1 cellular context compared by ENCODE assay signal in the genomic region with DNA sequence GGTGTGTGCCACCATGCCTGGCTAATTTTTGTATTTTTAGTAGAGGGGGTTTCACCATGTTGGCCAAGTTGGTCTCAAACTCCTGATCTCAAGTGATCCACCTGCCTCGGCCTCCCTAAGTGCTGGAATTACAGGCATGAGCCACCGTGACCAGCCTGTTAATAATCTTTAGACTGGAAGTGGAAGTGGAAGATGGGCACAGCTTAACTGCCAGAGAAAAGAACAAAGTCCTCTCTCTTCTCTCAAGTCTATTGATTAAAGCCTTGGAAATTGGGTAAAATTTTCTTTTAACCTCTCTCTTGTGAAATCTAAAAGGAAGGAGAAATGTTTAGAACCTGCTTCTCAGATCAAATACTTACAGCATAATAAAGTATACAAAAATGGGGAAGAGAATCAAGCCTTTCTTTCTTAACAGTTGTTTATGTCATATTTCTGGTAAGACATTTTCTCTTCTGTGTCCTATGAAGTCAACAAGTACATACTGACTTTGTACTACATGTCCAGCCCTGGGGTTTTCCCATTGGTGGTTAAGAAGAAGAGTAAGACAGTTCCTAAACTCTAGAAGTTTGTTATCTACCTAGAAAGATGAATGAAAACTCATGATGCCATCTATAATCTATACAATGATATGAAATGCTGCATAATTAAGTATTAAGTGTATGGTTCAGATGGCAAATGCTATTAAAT.
TF ChIP-seq lines count a peak whose summit lies in the region.

No MANE protein-coding gene starts in this region.

TF ChIP-seq in liver, 16 proteins besides CTCF, POLR2A, EP300 and RAD21:
- TF ChIP-seq, protein P1, sequence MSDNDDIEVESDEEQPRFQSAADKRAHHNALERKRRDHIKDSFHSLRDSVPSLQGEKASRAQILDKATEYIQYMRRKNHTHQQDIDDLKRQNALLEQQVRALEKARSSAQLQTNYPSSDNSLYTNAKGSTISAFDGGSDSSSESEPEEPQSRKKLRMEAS (IDR thresholded peaks at IDR 0.05) = peak; percentile 31
- TF ChIP-seq EGR1 (IDR thresholded peaks at IDR 0.05; ENCODE audit: low read depth in 2 of 2) (peak in 1 of 2 donors; percentile 23), RXRA (IDR thresholded peaks at IDR 0.05) (peak in 1 of 2 donors; percentile 9), HNF4A (conservative IDR thresholded peaks at IDR 0.05) (peak; percentile 46 to 74), HNF4G (IDR thresholded peaks at IDR 0.05) (peak; percentile 36), REST (IDR thresholded peaks at IDR 0.05) (no peak), GABPA (IDR thresholded peaks at IDR 0.05 in 1 of 2, conservative IDR thresholded peaks at IDR 0.05 in 1 of 2) (no peak)
